Comparison of ENCODE assay signal across 1 cellular context in the genomic region with DNA sequence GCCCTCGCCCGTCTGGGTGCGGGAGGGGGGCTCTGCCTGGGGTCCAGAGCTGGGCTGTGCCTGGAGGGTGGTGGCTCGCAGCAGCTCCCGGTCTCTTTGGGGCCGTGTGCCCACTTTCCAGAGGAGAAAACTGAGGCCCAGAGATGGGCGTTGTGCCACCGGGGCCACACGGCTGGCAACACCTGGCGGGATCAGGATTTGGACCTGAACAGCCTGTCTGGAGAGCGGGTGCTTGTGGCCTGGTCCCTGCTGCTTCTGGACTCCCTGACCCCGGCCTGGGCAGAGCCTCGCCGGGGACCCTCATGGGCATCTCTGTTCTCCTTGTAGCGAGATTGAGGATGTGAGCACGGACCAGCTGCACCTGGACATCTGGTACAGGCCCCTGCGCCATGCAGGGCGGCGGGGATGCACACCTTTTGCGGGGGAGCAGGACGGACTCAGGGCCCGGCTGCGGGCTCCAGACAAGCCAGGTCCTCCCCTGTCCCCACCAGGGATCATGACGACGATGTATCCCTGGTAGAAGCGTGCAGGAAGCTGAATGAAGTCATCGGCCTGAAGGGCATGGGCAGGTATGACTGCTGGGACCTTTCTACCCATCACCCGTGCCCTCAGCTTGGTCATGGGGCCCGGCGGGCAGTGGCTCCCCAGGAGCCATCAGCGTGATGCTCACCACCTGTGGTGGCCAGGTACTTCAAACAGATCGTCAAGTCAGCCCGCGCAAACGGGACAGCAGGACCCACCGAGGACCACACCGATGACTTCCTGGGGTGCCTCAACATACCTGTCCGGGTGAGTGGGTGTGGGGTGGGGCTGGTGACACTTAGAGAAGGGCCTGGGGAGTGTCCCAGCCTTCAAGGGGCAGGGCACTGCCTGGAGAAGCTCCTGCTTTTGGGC.
TF ChIP-seq lines count a peak whose summit lies in the region.

No MANE protein-coding gene starts in this region.

TF ChIP-seq in HCT116, 20 proteins besides CTCF, POLR2A, EP300 and RAD21 (continued from another document):
- TF ChIP-seq, protein P1, sequence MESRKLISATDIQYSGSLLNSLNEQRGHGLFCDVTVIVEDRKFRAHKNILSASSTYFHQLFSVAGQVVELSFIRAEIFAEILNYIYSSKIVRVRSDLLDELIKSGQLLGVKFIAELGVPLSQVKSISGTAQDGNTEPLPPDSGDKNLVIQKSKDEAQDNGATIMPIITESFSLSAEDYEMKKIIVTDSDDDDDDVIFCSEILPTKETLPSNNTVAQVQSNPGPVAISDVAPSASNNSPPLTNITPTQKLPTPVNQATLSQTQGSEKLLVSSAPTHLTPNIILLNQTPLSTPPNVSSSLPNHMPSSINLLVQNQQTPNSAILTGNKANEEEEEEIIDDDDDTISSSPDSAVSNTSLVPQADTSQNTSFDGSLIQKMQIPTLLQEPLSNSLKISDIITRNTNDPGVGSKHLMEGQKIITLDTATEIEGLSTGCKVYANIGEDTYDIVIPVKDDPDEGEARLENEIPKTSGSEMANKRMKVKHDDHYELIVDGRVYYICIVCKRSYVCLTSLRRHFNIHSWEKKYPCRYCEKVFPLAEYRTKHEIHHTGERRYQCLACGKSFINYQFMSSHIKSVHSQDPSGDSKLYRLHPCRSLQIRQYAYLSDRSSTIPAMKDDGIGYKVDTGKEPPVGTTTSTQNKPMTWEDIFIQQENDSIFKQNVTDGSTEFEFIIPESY (IDR thresholded peaks at IDR 0.05; ENCODE audit: extremely low read depth, insufficient replicate concordance, low read length), result no peak
- TF ChIP-seq EZH2phosphoT487 (IDR thresholded peaks at IDR 0.05; ENCODE audit: borderline replicate concordance) (no peak), TCF7L2 (IDR thresholded peaks at IDR 0.05; ENCODE audit: borderline replicate concordance, extremely low read depth, insufficient read depth, insufficient read length) (no peak), FOSL1 (IDR thresholded peaks at IDR 0.05; ENCODE audit: low read depth) (no peak), SP1 (IDR thresholded peaks at IDR 0.05; ENCODE audit: low read depth) (no peak), POLR2AphosphoS5 (IDR thresholded peaks at IDR 0.05; ENCODE audit: low read depth, low read length) (no peak), CEBPB (IDR thresholded peaks at IDR 0.05; ENCODE audit: low read depth) (no peak), ZFX (IDR thresholded peaks at IDR 0.05) (no peak)
